ENCODE assay signal across 24 cellular contexts in the genomic region with DNA sequence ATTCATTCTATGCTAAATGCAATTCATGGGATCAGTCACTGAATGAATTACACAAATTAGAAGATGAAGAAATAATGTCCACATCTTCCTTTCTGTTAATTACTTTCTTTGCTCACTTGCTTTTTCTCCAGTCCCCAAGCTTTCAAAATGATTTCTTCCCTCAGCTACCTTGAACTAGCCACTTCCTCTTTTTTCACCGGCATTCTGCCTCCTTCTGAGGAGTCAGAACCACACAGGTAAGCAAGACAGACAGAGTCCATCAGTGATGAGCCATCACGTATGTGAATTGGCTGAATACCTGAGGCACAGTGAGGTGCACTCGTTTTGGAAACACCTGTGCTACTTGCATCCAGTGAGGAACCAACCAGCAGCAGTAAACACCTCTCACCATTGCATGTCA.
DNase-seq lines count a peak whose midpoint lies in the region; ATAC-seq, FAIRE-seq and TF ChIP-seq lines count a peak whose summit lies in the region.
"Had no signal": no experiment of that assay in that cellular context is flagged by ENCODE, and none has a peak within 500 bp of the region (broad histone marks: within the 10 kb centered on the region; RNA-seq: fewer than 3 reads in every experiment).

No MANE protein-coding gene starts in this region.

- DNase-seq in GM12891 (ENCODE audit: insufficient read length, low spot score) (no peak), NAMALWA (ENCODE audit: low spot score) (peak; percentile 5), OCI-M1 (lab: John Stamatoyannopoulos, UW) (peak; percentile 12), memory B cell (ENCODE audit: low spot score in 2 of 2) (no peak), GM19240 (ENCODE audit: insufficient read length, low spot score) (no peak), GM10248 (ENCODE audit: extremely low spot score) (no peak)
- DNase-seq: BE2C; CD4-positive, CD25-positive, alpha-beta regulatory T cell; DMS79; H7; MM.1S; NCI-H1105; NCI-H146; NCI-H2081; NCI-H2171; NCI-H524 treated with DMSO at 0.1 percent for 48 hours; Peyer's patch; Right ventricle myocardium superior; T-helper 17 cell had no signal

- peaks cover 2% of the 10 kb centered on the region for H3K9me3 Mint-ChIP-seq in memory B cell

- H3K36me3 Mint-ChIP-seq in memory B cell = no peaks in the 10 kb centered on the region
- H3K36me3 Mint-ChIP-seq: CD4-positive, CD25-positive, alpha-beta regulatory T cell had no signal

- TF ChIP-seq POLR2A in GM12891 (IDR thresholded peaks at IDR 0.05; ENCODE audit: low read depth, low read length) = no peak

- H3K4me3 Mint-ChIP-seq in memory B cell = no peak overlapping the region
- H3K4me3 Mint-ChIP-seq: CD4-positive, CD25-positive, alpha-beta regulatory T cell; T-helper 17 cell had no signal

- no peak for TF ChIP-seq CTCF in GM10248 (IDR thresholded peaks at IDR 0.05; ENCODE audit: control extremely low read depth, extremely low read depth, low read depth, missing control alignments)

- CTCF ChIA-PET in GM10248 (lab: Yijun Ruan, JAX) = no interaction called here

- H3K4me1 Mint-ChIP-seq in memory B cell = peaks cover 2% of the 10 kb centered on the region
- H3K4me1 Mint-ChIP-seq: CD4-positive, CD25-positive, alpha-beta regulatory T cell; T-helper 17 cell had no signal

- H3K27ac Mint-ChIP-seq in memory B cell = no peak overlapping the region
- H3K27ac Mint-ChIP-seq: CD4-positive, CD25-positive, alpha-beta regulatory T cell; T-helper 17 cell had no signal

- H3K27me3 Mint-ChIP-seq in memory B cell = no peaks in the 10 kb centered on the region
- H3K27me3 Mint-ChIP-seq: CD4-positive, CD25-positive, alpha-beta regulatory T cell; T-helper 17 cell had no signal

- POLR2A ChIA-PET in GM10248 (lab: Yijun Ruan, JAX) = no interaction called here

- ATAC-seq in memory B cell (ENCODE audit: low read depth) (peak; percentile 22), HG03521 (IDR thresholded peaks at IDR 0.05; ENCODE audit: unreplicated experiment) (no peak)
- ATAC-seq: A549, T-helper 17 cell had no signal

- no peak for FAIRE-seq in GM12891 (lab: Jason Lieb, UNC)
- FAIRE-seq: A549, GM12892, GM18507, GM19239 had no signal

TF ChIP-seq in GM12891, 5 proteins besides CTCF, POLR2A, EP300 and RAD21:
- peak; percentile 91 for TF ChIP-seq SPI1 (IDR thresholded peaks at IDR 0.05; ENCODE audit: low read depth, low read length)
- TF ChIP-seq TAF1 (IDR thresholded peaks at IDR 0.05; ENCODE audit: low read depth, low read length) = no peak
- no peak for TF ChIP-seq POLR2AphosphoS5 (IDR thresholded peaks at IDR 0.05; ENCODE audit: low read depth, low read length)
- TF ChIP-seq PAX5 (IDR thresholded peaks at IDR 0.05; ENCODE audit: insufficient read depth, low read length, severe bottlenecking) = no peak
- no peak for TF ChIP-seq POU2F2 (IDR thresholded peaks at IDR 0.05; ENCODE audit: low read depth, low read length)

Comparison
In these comparisons a context has a peak if more than half of its experiments do, and no peak if none do; other contexts are left out.
1. DNase-seq: peak in NAMALWA (single experiment) and OCI-M1 (single experiment); none in GM12891 (single experiment), memory B cell (0 of 2), GM19240 (single experiment) and GM10248 (single experiment).